8 cellular contexts compared by ENCODE assay signal in the genomic region with DNA sequence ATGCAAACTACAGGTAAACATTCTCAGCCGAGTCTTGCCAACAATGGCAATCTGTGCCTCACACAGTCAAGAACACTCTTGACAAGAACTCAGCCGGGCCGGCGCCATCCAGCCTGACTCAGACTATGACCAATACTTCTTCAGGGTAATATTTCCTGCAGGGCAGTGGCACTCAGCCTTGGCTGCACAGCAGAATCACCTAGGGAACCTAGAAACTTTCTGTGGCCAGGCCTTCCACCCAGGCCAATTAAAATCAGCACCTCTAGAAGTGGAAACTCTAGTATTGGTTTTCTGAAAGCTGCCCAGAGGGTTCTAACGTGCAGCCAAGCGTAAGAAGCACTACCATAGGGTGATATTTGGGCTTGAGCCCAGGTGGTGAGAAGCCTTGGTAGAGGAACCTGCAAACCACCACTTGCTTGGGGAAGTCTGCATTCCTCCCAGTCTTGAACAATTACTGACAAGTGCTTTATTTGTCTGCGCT.
A peak's percentile ranks its signal among the peaks of the same experiment; 100 is the strongest.
DNase-seq lines count a peak whose midpoint lies in the region; ATAC-seq and TF ChIP-seq lines count a peak whose summit lies in the region.

No MANE protein-coding gene starts in this region.

- WGBS in testis, 2 donors, result 94 to 98% methylated on average over 3 to 7 of the region's 7 CpGs

- no peak for TF ChIP-seq CTCF in testis (IDR thresholded peaks at IDR 0.05)

- H3K4me3 ChIP-seq in BLaER1, result no peak overlapping the region
- H3K4me3 ChIP-seq in testis, result no peak overlapping the region

- intact Hi-C loops in testis (cut with DNase I; ENCODE audit: low total_unique reads), result no loop called here

- H3K27me3 ChIP-seq in BLaER1, result no peaks in the 10 kb centered on the region
- H3K27me3 ChIP-seq in testis, result no peaks in the 10 kb centered on the region

- peaks cover 14% of the 10 kb centered on the region for H3K4me1 ChIP-seq in BLaER1
- H3K4me1 ChIP-seq in testis, result no peaks in the 10 kb centered on the region

- H3K9me3 ChIP-seq in BLaER1 (no peaks in the 10 kb centered on the region), testis (no peaks in the 10 kb centered on the region)

- no peaks in the 10 kb centered on the region for H3K36me3 ChIP-seq in BLaER1
- no peaks in the 10 kb centered on the region for H3K36me3 ChIP-seq in testis (ENCODE audit: low read depth, missing control alignments)

- H3K27ac ChIP-seq in BLaER1 (no peak overlapping the region), testis (no peak overlapping the region)

- ATAC-seq in GM21786 (IDR thresholded peaks at IDR 0.05; ENCODE audit: unreplicated experiment), result peak; percentile 82

- peak overlapping the region; percentile 30 for H3K4me2 ChIP-seq in BLaER1

- no peak overlapping the region for H3K9ac ChIP-seq in BLaER1

- DNase-seq in NCI-H226, result peak; percentile 83
- peak; percentile 65 for DNase-seq in germinal center (ENCODE audit: low spot score)
- DNase-seq in activated T-cell treated with anti-CD3 and anti-CD28 coated beads for 4 hours, result no peak
- DNase-seq in T-helper 2 cell, result no peak
- no peak for DNase-seq in testis
- DNase-seq in activated naive CD4-positive, alpha-beta T cell treated with Interleukin-2 at 50 U/mL for 16 hours, result no peak

- TF ChIP-seq POLR2A in testis (IDR thresholded peaks at IDR 0.05), result no peak

- no peaks in the 10 kb centered on the region for H4K20me1 ChIP-seq in BLaER1

Comparison
In these comparisons a context has a peak if more than half of its experiments do, and no peak if none do; other contexts are left out.
1. DNase-seq: peak in NCI-H226 (single experiment) and germinal center (single experiment); none in activated T-cell treated with anti-CD3 and anti-CD28 coated beads for 4 hours (single experiment), T-helper 2 cell (0 of 5), testis (single experiment) and activated naive CD4-positive, alpha-beta T cell treated with Interleukin-2 at 50 U/mL for 16 hours (single experiment).